Comparison of ENCODE assay signal across 1 cellular context in genomic region chr3:60552581-60552980, GRCh38.
TF ChIP-seq lines count a peak whose summit lies in the region.

No MANE protein-coding gene starts in this region.

TF ChIP-seq in K562, 482 proteins besides CTCF, POLR2A, EP300 and RAD21 (continued from another document):
- no peak for TF ChIP-seq HOMEZ (CRISPR knock-in tag; IDR thresholded peaks at IDR 0.05)
- no peak for TF ChIP-seq KLF1 (tag; IDR thresholded peaks at IDR 0.05)
- TF ChIP-seq ZNF717 (CRISPR knock-in tag; IDR thresholded peaks at IDR 0.05), result no peak
- TF ChIP-seq HMG20A (CRISPR knock-in tag; conservative IDR thresholded peaks at IDR 0.05), result no peak
- TF ChIP-seq POLR2G (IDR thresholded peaks at IDR 0.05; ENCODE audit: low read depth, low read length), result no peak
- TF ChIP-seq SREBF1 (IDR thresholded peaks at IDR 0.05; ENCODE audit: borderline replicate concordance, low read depth, low read length), result no peak
